Comparison of ENCODE assay signal across 13 cellular contexts in genomic region chr3:196111939-196112386, GRCh38. TPM values are rescaled to one million over a fixed set of nuclear protein-coding genes. Genes with fewer than 3 reads are reported as not detected.
DNase-seq lines count a peak whose midpoint lies in the region; ATAC-seq, FAIRE-seq and TF ChIP-seq lines count a peak whose summit lies in the region.
"Had no signal": no experiment of that assay in that cellular context is flagged by ENCODE, and none has a peak within 500 bp of the region (broad histone marks: within the 10 kb centered on the region; RNA-seq: fewer than 3 reads in every experiment).

No MANE protein-coding gene starts in this region.

- FAIRE-seq in K562 (lab: Jason Lieb, UNC), result no peak
- FAIRE-seq: colon had no signal

- H3K4me2 ChIP-seq in K562 (ENCODE audit: insufficient read depth, low read length), result no peak overlapping the region

- no peak for TF ChIP-seq POLR2A in K562 (conservative IDR thresholded peaks at IDR 0.05)
- no peak for TF ChIP-seq POLR2A in upper lobe of left lung (IDR thresholded peaks at IDR 0.05)

- peak; percentile 42 for DNase-seq in activated naive CD4-positive, alpha-beta T cell treated with Interleukin-2 at 50 U/mL for 16 hours
- no peak for DNase-seq in activated naive CD4-positive, alpha-beta T cell (lab: John Stamatoyannopoulos, UW)
- peak; percentile 5 for DNase-seq in T follicular helper cell (ENCODE audit: low read depth)
- DNase-seq in K562 (ENCODE audit: extremely low read depth in 1 of 4, low spot score in 3 of 4), result no peak
- no peak for DNase-seq in upper lobe of left lung
- no peak for DNase-seq in right atrium auricular region (ENCODE audit: low spot score)
- no peak for DNase-seq in left ventricle myocardium superior
- DNase-seq: Kasumi-1, NCI-H510A treated with DMSO at 0.1 percent for 48 hours, SJCRH30, testis had no signal

- CTCF ChIA-PET in K562 (lab: Yijun Ruan, JAX; ENCODE audit: low intra/inter-chr PET ratio), result no interaction called here

- 56% methylated on average over 6 of the region's 7 CpGs for WGBS in K562 (ENCODE audit: insufficient coverage, low coverage, missing lambda C conversion rate)
- WGBS in upper lobe of left lung, 2 donors, result 49 to 62% methylated on average over 7 of the region's 7 CpGs

- H3K27ac ChIP-seq in K562 (ENCODE audit: extremely low read depth, low read depth, low read length), result 0 out of 3 replicates have a peak overlapping the region, but pooled peaks have one; percentile 18
- H3K27ac ChIP-seq in upper lobe of left lung, result peak overlapping the region in 1 of 4 donors; percentile 52
- H3K27ac ChIP-seq in right atrium auricular region, result no peak overlapping the region
- H3K27ac ChIP-seq: SJCRH30, testis had no signal

- H3K9me3 ChIP-seq in K562 (replicated peaks; ENCODE audit: control insufficient read depth, insufficient read depth, low read depth, low read length), result no peaks in the 10 kb centered on the region
- H3K9me3 ChIP-seq in upper lobe of left lung, result no peaks in the 10 kb centered on the region
- H3K9me3 ChIP-seq in right atrium auricular region, result no peaks in the 10 kb centered on the region
- H3K9me3 ChIP-seq: SJCRH30, testis had no signal

- H3K4me3 ChIP-seq in K562, result no peak overlapping the region
- no peak overlapping the region for H3K4me3 ChIP-seq in upper lobe of left lung
- no peak overlapping the region for H3K4me3 ChIP-seq in right atrium auricular region
- H3K4me3 ChIP-seq: SJCRH30, testis had no signal

- TF ChIP-seq RAD21 in K562 (CRISPR knock-in tag; conservative IDR thresholded peaks at IDR 0.05 in 1 of 2, IDR thresholded peaks at IDR 0.05 in 1 of 2), result no peak

- H3K4me1 ChIP-seq in K562 (replicated peaks in 1 of 2; ENCODE audit: control insufficient read depth in 2 of 2, insufficient read depth in 2 of 2, low read length in 2 of 2) (peaks cover 22 to 42% of the 10 kb centered on the region in 2 experiments; a peak in 4 of 5 replicates), upper lobe of left lung (no peaks in the 10 kb centered on the region), right atrium auricular region (no peaks in the 10 kb centered on the region)
- H3K4me1 ChIP-seq: SJCRH30, testis had no signal

- intact Hi-C loops in K562 (cut with micrococcal nuclease), result no loop called here
- intact Hi-C loops in left ventricle myocardium superior (cut with micrococcal nuclease), result no loop called here

- H4K20me1 ChIP-seq in K562 (replicated peaks; ENCODE audit: control insufficient read depth, insufficient read depth, low read length), result no peaks in the 10 kb centered on the region

- H3K9ac ChIP-seq in K562 (ENCODE audit: insufficient read depth in 1 of 2, low read depth in 2 of 2, low read length in 2 of 2), result peak overlapping the region in 1 of 2 experiments; percentile 75; a peak in 1 of 4 replicates

- POLR2A ChIA-PET in K562 (lab: Yijun Ruan, JAX), result interaction anchor here (1.2 to 2.2 kb wide), 2 partner anchors 10 to 26 kb away, joined by 4 to 14 read pairs; no protein-coding TSS in a partner anchor

- H3K79me2 ChIP-seq in K562 (ENCODE audit: control insufficient read depth, insufficient read depth, low read length), result peaks cover 5% of the 10 kb centered on the region; the same call in 1 of the 3 replicates

- BruUV-seq in K562 (replicated peaks; lab: Mats Ljungman, UMichigan), result no TSS peak

- TF ChIP-seq EP300 in K562 (IDR thresholded peaks at IDR 0.05; ENCODE audit: low read length), result no peak
- TF ChIP-seq EP300 in upper lobe of left lung (IDR thresholded peaks at IDR 0.05), result no peak

- ATAC-seq in K562 (no peak), upper lobe of left lung (ENCODE audit: low FRiP score in 2 of 2) (peak; percentile 40 to 53), GM21381 (IDR thresholded peaks at IDR 0.05; ENCODE audit: unreplicated experiment) (no peak), left ventricle myocardium superior (no peak)

- TF ChIP-seq CTCF in K562 (IDR thresholded peaks at IDR 0.05 in 2 of 3, conservative IDR thresholded peaks at IDR 0.05 in 1 of 3; ENCODE audit: insufficient read depth in 2 of 3, low read depth in 1 of 3, low read length in 3 of 3) (no peak), upper lobe of left lung (IDR thresholded peaks at IDR 0.05) (no peak), right atrium auricular region (IDR thresholded peaks at IDR 0.05) (no peak)

- H3K36me3 ChIP-seq in K562 (ENCODE audit: control insufficient read depth, insufficient read depth, low read length) (no peaks in the 10 kb centered on the region), upper lobe of left lung (no peaks in the 10 kb centered on the region), right atrium auricular region (no peaks in the 10 kb centered on the region)
- H3K36me3 ChIP-seq: SJCRH30 had no signal

- H2AFZ ChIP-seq in K562 (ENCODE audit: low read depth, low read length), result 0 out of 2 replicates have a peak overlapping the region, but pooled peaks have one; percentile 66

- in situ Hi-C loops in K562 (cut with MboI), result no loop called here

- H3K27me3 ChIP-seq in K562 (ENCODE audit: control insufficient read depth in 2 of 2, insufficient read depth in 2 of 2, low read length in 2 of 2), result no peaks in the 10 kb centered on the region
- no peaks in the 10 kb centered on the region for H3K27me3 ChIP-seq in upper lobe of left lung
- no peaks in the 10 kb centered on the region for H3K27me3 ChIP-seq in right atrium auricular region
- H3K27me3 ChIP-seq: SJCRH30, testis had no signal

- H3K9me1 ChIP-seq in K562 (ENCODE audit: control insufficient read depth, insufficient read depth, low read length), result no peaks in the 10 kb centered on the region

TF ChIP-seq in K562, 482 proteins besides CTCF, POLR2A, EP300 and RAD21:
- no peak for TF ChIP-seq MLLT1 (IDR thresholded peaks at IDR 0.05)
- no peak for TF ChIP-seq ZNF76 (CRISPR knock-in tag; IDR thresholded peaks at IDR 0.05; ENCODE audit: borderline replicate concordance)
- no peak for TF ChIP-seq ZNF263 (CRISPR knock-in tag; IDR thresholded peaks at IDR 0.05; ENCODE audit: borderline replicate concordance)
- no peak for TF ChIP-seq SIRT6 (IDR thresholded peaks at IDR 0.05; ENCODE audit: low read depth, low read length)
- TF ChIP-seq, protein P1, sequence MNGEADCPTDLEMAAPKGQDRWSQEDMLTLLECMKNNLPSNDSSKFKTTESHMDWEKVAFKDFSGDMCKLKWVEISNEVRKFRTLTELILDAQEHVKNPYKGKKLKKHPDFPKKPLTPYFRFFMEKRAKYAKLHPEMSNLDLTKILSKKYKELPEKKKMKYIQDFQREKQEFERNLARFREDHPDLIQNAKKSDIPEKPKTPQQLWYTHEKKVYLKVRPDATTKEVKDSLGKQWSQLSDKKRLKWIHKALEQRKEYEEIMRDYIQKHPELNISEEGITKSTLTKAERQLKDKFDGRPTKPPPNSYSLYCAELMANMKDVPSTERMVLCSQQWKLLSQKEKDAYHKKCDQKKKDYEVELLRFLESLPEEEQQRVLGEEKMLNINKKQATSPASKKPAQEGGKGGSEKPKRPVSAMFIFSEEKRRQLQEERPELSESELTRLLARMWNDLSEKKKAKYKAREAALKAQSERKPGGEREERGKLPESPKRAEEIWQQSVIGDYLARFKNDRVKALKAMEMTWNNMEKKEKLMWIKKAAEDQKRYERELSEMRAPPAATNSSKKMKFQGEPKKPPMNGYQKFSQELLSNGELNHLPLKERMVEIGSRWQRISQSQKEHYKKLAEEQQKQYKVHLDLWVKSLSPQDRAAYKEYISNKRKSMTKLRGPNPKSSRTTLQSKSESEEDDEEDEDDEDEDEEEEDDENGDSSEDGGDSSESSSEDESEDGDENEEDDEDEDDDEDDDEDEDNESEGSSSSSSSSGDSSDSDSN (IDR thresholded peaks at IDR 0.05; ENCODE audit: borderline replicate concordance in 1 of 2, low read depth in 2 of 2, low read length in 2 of 2), result no peak
- no peak for TF ChIP-seq FOXK2 (conservative IDR thresholded peaks at IDR 0.05 in 1 of 2, IDR thresholded peaks at IDR 0.05 in 1 of 2; ENCODE audit: low read depth in 2 of 2)
- no peak for TF ChIP-seq MCM5 (IDR thresholded peaks at IDR 0.05; ENCODE audit: low read depth)

RNA-seq across cellular contexts. Expression of gene TFRC, which starts 30.1 kb away (rescaled TPM):
- total RNA-seq in K562 (2011; cell fraction: chromatin; rRNA removed; ENCODE audit: low replicate concordance), result 1,487 and 3,369 TPM in 2 replicates
- total RNA-seq in K562 (2011; cell fraction: nucleolus; rRNA removed), result 1,103 and 1,251 TPM in 2 replicates
- 1,578 and 1,589 TPM in 2 replicates for total RNA-seq in K562 (2011; cell fraction: nucleoplasm; rRNA removed)
- total RNA-seq in K562 (2014; rRNA removed), result 303 and 478 TPM in 2 replicates
- 468 and 534 TPM in 2 replicates for total RNA-seq in K562 (2014; rRNA removed; fragmentation: Illumina TruSeq; extraction: Trizol)
- total RNA-seq in K562 (2015; rRNA removed; fragmentation: Illumina TruSeq; extraction: Trizol), result 310 and 332 TPM in 2 replicates
- total RNA-seq in K562 (2021), result 450 and 470 TPM in 2 replicates
- polyA plus RNA-seq in K562 (2011; rRNA removed), result 521 and 679 TPM in 2 replicates
- 104 and 238 TPM in 2 replicates for polyA plus RNA-seq in K562 (2011; cell fraction: cytosol; rRNA removed)
- polyA plus RNA-seq in K562 (2011; cell fraction: nucleus; rRNA removed), result 454 and 755 TPM in 2 replicates
- polyA plus RNA-seq in K562 (2012), result 166 and 406 TPM in 2 replicates
- polyA plus RNA-seq in K562 (2014; fragmentation: Illumina TruSeq; extraction: Trizol), result 239 and 256 TPM in 2 replicates
- polyA plus RNA-seq in K562 (2014; fragmentation: Nextera tagmentation; extraction: Ambion mirVana), result 100 to 1,000 TPM; 149 to 308 TPM
- 241 and 268 TPM in 2 replicates for polyA plus RNA-seq in K562 (2014; rRNA removed)
- 2,244 and 2,897 TPM in 2 replicates for polyA minus RNA-seq in K562 (2011; rRNA and poly(A)+ RNA removed)
- polyA minus RNA-seq in K562 (2011; cell fraction: cytosol; rRNA and poly(A)+ RNA removed), result 425 and 493 TPM in 2 replicates
- polyA minus RNA-seq in K562 (2011; cell fraction: nucleus; rRNA and poly(A)+ RNA removed), result 581 and 964 TPM in 2 replicates
- total RNA-seq in upper lobe of left lung, result 100 to 1,000 TPM in 5 of 6 donors, 10 to 100 TPM in 1; 66.0 to 323 (median 234) TPM
- 10 to 100 TPM; 47.9 to 98.0 TPM for total RNA-seq in right atrium auricular region
- 61.2 TPM for total RNA-seq in left ventricle myocardium superior

Comparison
In these comparisons a context has a peak if more than half of its experiments do, and no peak if none do; other contexts are left out.
1. DNase-seq: peak in activated naive CD4-positive, alpha-beta T cell treated with Interleukin-2 at 50 U/mL for 16 hours (single experiment) and T follicular helper cell (single experiment); none in activated naive CD4-positive, alpha-beta T cell (0 of 4), K562 (0 of 4), upper lobe of left lung (0 of 2), right atrium auricular region (single experiment) and left ventricle myocardium superior (single experiment).
2. ATAC-seq: peak in upper lobe of left lung (2 of 2); none in K562 (single experiment), GM21381 (single experiment) and left ventricle myocardium superior (single experiment).